Comparison of ENCODE assay signal across 13 cellular contexts in the genomic region with DNA sequence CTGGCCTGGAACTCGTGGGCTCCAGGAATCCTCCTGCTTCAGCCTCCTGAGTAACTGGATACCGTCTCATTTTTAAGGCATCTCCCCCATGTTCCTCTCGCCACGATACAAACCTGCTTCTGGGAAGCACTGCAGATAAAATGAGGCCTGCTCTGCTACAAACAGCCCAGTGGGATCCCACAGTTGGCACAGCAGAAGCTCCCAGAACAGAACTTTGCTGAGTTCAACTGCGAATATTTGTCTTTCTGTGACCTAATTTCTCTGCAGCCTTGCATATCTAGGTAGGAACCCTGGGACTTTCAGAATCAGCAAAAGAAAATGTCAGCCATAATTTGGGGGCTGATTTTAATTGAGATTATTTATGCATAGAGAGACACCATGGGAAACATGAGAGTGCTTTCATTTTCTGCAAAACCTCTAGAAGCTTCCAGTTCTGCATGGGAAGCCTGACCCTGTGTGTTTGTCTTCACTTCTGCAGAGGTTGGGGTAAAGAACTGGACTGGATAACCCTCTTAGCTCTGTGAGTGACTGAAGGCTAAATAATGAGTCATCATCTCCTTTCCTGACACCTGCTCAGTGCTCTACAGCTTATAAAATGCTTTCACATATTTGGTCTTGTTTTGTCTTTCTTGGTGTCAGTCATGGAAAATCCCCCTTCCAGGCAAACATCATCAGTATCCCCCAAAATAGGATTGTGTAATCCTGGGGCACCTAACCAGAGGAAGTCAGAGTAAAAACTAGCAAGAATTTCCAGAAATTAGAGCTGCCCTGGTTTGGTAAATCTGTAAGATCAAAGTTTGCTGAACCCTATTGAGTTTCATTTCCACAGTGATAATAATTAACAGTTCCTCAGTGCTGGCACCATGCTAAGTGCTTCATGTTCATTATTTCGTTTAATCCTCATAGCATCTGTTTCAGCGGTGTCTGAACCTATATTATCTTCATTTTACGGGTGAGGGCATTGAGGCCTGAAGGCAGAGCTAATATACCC.
A peak's percentile ranks its signal among the peaks of the same experiment; 100 is the strongest.
DNase-seq lines count a peak whose midpoint lies in the region; ATAC-seq and TF ChIP-seq lines count a peak whose summit lies in the region.
"Had no signal": no experiment of that assay in that cellular context is flagged by ENCODE, and none has a peak within 500 bp of the region (broad histone marks: within the 10 kb centered on the region; RNA-seq: fewer than 3 reads in every experiment).

No MANE protein-coding gene starts in this region.

- H3K4me1 Mint-ChIP-seq in natural killer cell, result no peaks in the 10 kb centered on the region
- peaks cover 9% of the 10 kb centered on the region for H3K4me1 Mint-ChIP-seq in glutamatergic neuron (ENCODE audit: low read depth, unreplicated experiment)

- in situ Hi-C loops in ACHN (cut with HindIII; ENCODE audit: low pct_ligation_motif_present, low pct_unique_long_range_greater_than_20kb, low sequenced_read_pairs), result no loop called here

- peak; percentile 97 for ATAC-seq in HG02623 (IDR thresholded peaks at IDR 0.05; ENCODE audit: unreplicated experiment)
- ATAC-seq in HG03469 (IDR thresholded peaks at IDR 0.05; ENCODE audit: unreplicated experiment), result peak; percentile 96
- peak in 2 of 3 donors; percentile 54 to 91 for ATAC-seq in natural killer cell
- ATAC-seq: body of pancreas, lower lobe of right lung had no signal

- no peak overlapping the region for H3K4me3 Mint-ChIP-seq in natural killer cell
- H3K4me3 Mint-ChIP-seq in glutamatergic neuron (ENCODE audit: unreplicated experiment), result no peak overlapping the region

- no peak for TF ChIP-seq CTCF in natural killer cell (IDR thresholded peaks at IDR 0.05)
- TF ChIP-seq CTCF in glutamatergic neuron (IDR thresholded peaks at IDR 0.05; ENCODE audit: partially characterized antibody, unreplicated experiment), result no peak

- H3K27me3 Mint-ChIP-seq in natural killer cell (ENCODE audit: low read depth in 2 of 2) (peaks cover 0 to 6% of the 10 kb centered on the region in 2 donors), glutamatergic neuron (ENCODE audit: unreplicated experiment) (peaks cover 3% of the 10 kb centered on the region)

- no peaks in the 10 kb centered on the region for H3K9me3 Mint-ChIP-seq in natural killer cell
- peaks cover 10% of the 10 kb centered on the region for H3K9me3 Mint-ChIP-seq in glutamatergic neuron (ENCODE audit: unreplicated experiment)

- intact Hi-C loops in natural killer cell (cut with micrococcal nuclease), result no loop called here

- DNase-seq in DMS53 (lab: John Stamatoyannopoulos, UW) (peak; percentile 35), DMS53 treated with DMSO at 0.1 percent for 48 hours (lab: John Stamatoyannopoulos, UW; ENCODE audit: unreplicated experiment) (no peak), natural killer cell (no peak), glutamatergic neuron (no peak), ACHN (no peak)
- no peak for DNase-seq in stimulated activated CD4-positive, alpha-beta T cell treated with anti-CD3 and anti-CD28 coated beads, Interleukin-2, amount 100 ng/mL, for 24 hours
- DNase-seq: body of pancreas; lower lobe of right lung; NCI-H2081 treated with DMSO at 0.1 percent for 48 hours; stimulated activated naive CD4-positive, alpha-beta T cell; SW 1271 had no signal

- no peaks in the 10 kb centered on the region for H3K36me3 Mint-ChIP-seq in natural killer cell
- peaks cover 5% of the 10 kb centered on the region for H3K36me3 Mint-ChIP-seq in glutamatergic neuron (ENCODE audit: unreplicated experiment)

- H3K27ac Mint-ChIP-seq in natural killer cell, result no peak overlapping the region
- no peak overlapping the region for H3K27ac Mint-ChIP-seq in glutamatergic neuron (ENCODE audit: unreplicated experiment)
